1 cellular context compared by ENCODE assay signal in the genomic region with DNA sequence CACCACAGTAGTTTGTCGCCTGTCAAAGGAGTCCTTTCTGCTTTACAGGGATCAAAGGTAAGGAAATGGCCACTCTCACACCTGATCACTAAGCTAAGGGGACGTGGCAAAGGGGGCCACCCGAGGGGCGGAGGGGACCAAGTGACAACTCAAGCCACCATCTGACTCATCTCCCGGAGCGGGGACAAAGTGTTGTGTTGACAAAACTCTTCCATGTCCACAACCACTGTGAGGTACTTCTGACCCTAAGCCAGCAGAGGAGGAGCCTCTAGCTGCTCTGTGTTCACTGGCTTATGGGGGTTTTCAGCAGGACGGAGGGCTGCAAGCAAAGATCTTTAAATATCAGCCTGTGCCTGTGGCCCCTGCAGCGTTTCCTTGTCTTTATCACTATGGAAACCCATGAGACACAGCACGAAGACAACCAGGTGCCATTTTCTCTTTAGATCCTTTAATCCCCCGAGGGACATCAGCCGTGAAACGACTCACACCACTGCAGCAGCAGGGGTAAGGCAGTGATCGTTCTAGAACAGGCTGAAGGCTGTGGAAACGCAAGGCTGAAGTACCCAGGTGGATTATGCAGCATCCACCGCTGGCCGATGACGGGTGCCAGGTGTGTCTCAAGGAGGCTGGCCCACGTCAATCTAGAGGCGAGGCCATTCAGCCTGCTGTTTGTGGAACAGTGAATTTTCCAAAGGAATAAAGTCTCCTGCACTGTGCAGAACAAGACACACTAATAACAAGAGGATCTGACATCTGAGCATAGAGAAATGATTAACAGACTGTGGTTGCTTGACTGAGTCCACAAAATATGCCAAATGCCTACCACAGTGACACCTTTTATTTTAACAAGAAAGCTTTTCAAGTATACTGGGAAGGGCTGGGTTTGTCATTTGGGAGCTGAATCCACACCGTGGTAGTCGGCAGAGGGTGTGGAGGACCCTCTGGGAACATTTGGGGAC.
TF ChIP-seq lines count a peak whose summit lies in the region.

No MANE protein-coding gene starts in this region.

TF ChIP-seq in HepG2, 621 proteins besides CTCF, POLR2A, EP300 and RAD21 (continued from another document and continues in another):
- TF ChIP-seq, protein P1, sequence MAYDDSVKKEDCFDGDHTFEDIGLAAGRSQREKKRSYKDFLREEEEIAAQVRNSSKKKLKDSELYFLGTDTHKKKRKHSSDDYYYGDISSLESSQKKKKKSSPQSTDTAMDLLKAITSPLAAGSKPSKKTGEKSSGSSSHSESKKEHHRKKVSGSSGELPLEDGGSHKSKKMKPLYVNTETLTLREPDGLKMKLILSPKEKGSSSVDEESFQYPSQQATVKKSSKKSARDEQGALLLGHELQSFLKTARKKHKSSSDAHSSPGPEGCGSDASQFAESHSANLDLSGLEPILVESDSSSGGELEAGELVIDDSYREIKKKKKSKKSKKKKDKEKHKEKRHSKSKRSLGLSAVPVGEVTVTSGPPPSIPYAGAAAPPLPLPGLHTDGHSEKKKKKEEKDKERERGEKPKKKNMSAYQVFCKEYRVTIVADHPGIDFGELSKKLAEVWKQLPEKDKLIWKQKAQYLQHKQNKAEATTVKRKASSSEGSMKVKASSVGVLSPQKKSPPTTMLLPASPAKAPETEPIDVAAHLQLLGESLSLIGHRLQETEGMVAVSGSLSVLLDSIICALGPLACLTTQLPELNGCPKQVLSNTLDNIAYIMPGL (CRISPR knock-in tag; IDR thresholded peaks at IDR 0.05; ENCODE audit: borderline replicate concordance in 1 of 2, low read depth in 1 of 2), result 0 out of 4 replicates have a peak, but pooled peaks of 1 of the 2 experiments have one; percentile 28
- 0 out of 2 replicates have a peak, but pooled peaks have one; percentile 30 for TF ChIP-seq ZFP82 (CRISPR knock-in tag; IDR thresholded peaks at IDR 0.05; ENCODE audit: borderline replicate concordance)
- no peak for TF ChIP-seq ZBTB1 (CRISPR knock-in tag; IDR thresholded peaks at IDR 0.05; ENCODE audit: borderline replicate concordance)
- TF ChIP-seq, protein P2, sequence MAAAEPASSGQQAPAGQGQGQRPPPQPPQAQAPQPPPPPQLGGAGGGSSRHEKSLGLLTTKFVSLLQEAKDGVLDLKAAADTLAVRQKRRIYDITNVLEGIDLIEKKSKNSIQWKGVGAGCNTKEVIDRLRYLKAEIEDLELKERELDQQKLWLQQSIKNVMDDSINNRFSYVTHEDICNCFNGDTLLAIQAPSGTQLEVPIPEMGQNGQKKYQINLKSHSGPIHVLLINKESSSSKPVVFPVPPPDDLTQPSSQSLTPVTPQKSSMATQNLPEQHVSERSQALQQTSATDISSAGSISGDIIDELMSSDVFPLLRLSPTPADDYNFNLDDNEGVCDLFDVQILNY (CRISPR knock-in tag; conservative IDR thresholded peaks at IDR 0.05), result no peak
- TF ChIP-seq, protein P3, sequence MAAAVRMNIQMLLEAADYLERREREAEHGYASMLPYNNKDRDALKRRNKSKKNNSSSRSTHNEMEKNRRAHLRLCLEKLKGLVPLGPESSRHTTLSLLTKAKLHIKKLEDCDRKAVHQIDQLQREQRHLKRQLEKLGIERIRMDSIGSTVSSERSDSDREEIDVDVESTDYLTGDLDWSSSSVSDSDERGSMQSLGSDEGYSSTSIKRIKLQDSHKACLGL (CRISPR knock-in tag; IDR thresholded peaks at IDR 0.05), result no peak
- no peak for TF ChIP-seq ADNP (CRISPR knock-in tag; IDR thresholded peaks at IDR 0.05)
- TF ChIP-seq, protein P4, sequence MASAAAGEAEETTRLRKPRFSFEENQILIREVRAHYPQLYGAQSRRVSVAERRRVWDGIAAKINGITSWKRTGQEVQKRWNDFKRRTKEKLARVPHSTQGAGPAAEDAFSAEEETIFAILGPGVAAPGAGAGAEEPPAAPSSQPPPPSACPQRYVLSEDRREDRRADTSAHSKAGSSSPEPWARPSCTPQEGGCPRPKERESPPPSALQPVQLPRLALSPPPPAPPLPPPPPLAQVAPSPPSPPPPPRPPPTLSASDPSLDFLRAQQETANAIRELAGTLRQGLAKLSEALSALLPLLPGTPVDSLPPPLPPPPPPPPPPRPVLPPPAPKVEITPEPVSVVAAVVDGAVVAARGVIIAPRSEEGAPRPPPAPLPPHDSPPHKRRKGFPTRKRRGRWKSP (CRISPR knock-in tag; IDR thresholded peaks at IDR 0.05), result no peak
- TF ChIP-seq HNRNPLL (IDR thresholded peaks at IDR 0.05; ENCODE audit: low read depth, low read length, poor library complexity, severe bottlenecking), result no peak
- no peak for TF ChIP-seq ZNF251 (CRISPR knock-in tag; IDR thresholded peaks at IDR 0.05)
- TF ChIP-seq, protein P5, sequence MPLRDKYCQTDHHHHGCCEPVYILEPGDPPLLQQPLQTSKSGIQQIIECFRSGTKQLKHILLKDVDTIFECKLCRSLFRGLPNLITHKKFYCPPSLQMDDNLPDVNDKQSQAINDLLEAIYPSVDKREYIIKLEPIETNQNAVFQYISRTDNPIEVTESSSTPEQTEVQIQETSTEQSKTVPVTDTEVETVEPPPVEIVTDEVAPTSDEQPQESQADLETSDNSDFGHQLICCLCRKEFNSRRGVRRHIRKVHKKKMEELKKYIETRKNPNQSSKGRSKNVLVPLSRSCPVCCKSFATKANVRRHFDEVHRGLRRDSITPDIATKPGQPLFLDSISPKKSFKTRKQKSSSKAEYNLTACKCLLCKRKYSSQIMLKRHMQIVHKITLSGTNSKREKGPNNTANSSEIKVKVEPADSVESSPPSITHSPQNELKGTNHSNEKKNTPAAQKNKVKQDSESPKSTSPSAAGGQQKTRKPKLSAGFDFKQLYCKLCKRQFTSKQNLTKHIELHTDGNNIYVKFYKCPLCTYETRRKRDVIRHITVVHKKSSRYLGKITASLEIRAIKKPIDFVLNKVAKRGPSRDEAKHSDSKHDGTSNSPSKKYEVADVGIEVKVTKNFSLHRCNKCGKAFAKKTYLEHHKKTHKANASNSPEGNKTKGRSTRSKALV (CRISPR knock-in tag; IDR thresholded peaks at IDR 0.05), result no peak
- TF ChIP-seq TSC22D2 (CRISPR knock-in tag; IDR thresholded peaks at IDR 0.05; ENCODE audit: borderline replicate concordance), result no peak
- TF ChIP-seq ZNF879 (CRISPR knock-in tag; IDR thresholded peaks at IDR 0.05), result no peak
- TF ChIP-seq ZFAT (CRISPR knock-in tag; conservative IDR thresholded peaks at IDR 0.05), result no peak
- TF ChIP-seq ZBTB3 (CRISPR knock-in tag; IDR thresholded peaks at IDR 0.05; ENCODE audit: borderline replicate concordance, low read depth), result no peak
- TF ChIP-seq, protein P6, sequence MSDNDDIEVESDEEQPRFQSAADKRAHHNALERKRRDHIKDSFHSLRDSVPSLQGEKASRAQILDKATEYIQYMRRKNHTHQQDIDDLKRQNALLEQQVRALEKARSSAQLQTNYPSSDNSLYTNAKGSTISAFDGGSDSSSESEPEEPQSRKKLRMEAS (IDR thresholded peaks at IDR 0.05), result peak; percentile 44
- TF ChIP-seq EHMT2 (IDR thresholded peaks at IDR 0.05; ENCODE audit: borderline replicate concordance, low read depth, low read length), result peak; percentile 76; the same call in 1 of the 2 replicates
- no peak for TF ChIP-seq AGO1 (IDR thresholded peaks at IDR 0.05; ENCODE audit: low read depth, low read length, poor library complexity, severe bottlenecking)
- TF ChIP-seq HMGA1 (CRISPR knock-in tag; conservative IDR thresholded peaks at IDR 0.05), result no peak
- TF ChIP-seq HOXA3 (CRISPR knock-in tag; IDR thresholded peaks at IDR 0.05), result peak; percentile 53; the same call in 1 of the 2 replicates
- no peak for TF ChIP-seq ZNF33A (CRISPR knock-in tag; IDR thresholded peaks at IDR 0.05; ENCODE audit: borderline replicate concordance)
- no peak for TF ChIP-seq NCOA5 (CRISPR knock-in tag; IDR thresholded peaks at IDR 0.05)
- 0 out of 2 replicates have a peak, but pooled peaks have one; percentile 41 for TF ChIP-seq ZNF670 (CRISPR knock-in tag; IDR thresholded peaks at IDR 0.05; ENCODE audit: borderline replicate concordance)
- TF ChIP-seq GZF1 (CRISPR knock-in tag; IDR thresholded peaks at IDR 0.05), result no peak
- no peak for TF ChIP-seq CBX1 (IDR thresholded peaks at IDR 0.05; ENCODE audit: low read depth)
- TF ChIP-seq TARDBP (CRISPR knock-in tag; IDR thresholded peaks at IDR 0.05), result no peak
- TF ChIP-seq ZNF557 (CRISPR knock-in tag; IDR thresholded peaks at IDR 0.05), result no peak
- TF ChIP-seq, protein P7, sequence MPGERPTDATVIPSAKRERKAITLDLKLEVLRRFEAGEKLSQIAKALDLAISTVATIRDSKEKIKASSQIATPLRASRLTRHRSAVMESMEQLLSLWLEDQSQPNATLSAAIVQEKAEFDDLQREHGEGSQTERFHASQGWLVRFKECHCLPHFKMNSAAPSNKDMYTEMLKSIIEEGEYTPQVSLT (CRISPR knock-in tag; IDR thresholded peaks at IDR 0.05; ENCODE audit: borderline replicate concordance, low read depth), result no peak
- TF ChIP-seq ZFY (CRISPR knock-in tag; IDR thresholded peaks at IDR 0.05), result no peak
- TF ChIP-seq ERF (CRISPR knock-in tag; IDR thresholded peaks at IDR 0.05), result peak; percentile 50; the same call in 1 of the 2 replicates
- TF ChIP-seq U2AF2 (IDR thresholded peaks at IDR 0.05; ENCODE audit: low read depth, low read length), result no peak
- no peak for TF ChIP-seq ZNF207 (IDR thresholded peaks at IDR 0.05; ENCODE audit: borderline replicate concordance)
- TF ChIP-seq JUN (CRISPR knock-in tag; IDR thresholded peaks at IDR 0.05), result peak; percentile 68; the same call in 1 of the 2 replicates
- no peak for TF ChIP-seq ZNF562 (CRISPR knock-in tag; IDR thresholded peaks at IDR 0.05; ENCODE audit: borderline replicate concordance)
- no peak for TF ChIP-seq ZNF589 (CRISPR knock-in tag; conservative IDR thresholded peaks at IDR 0.05)
- no peak for TF ChIP-seq RELA (CRISPR knock-in tag; IDR thresholded peaks at IDR 0.05)
- TF ChIP-seq PLRG1 (conservative IDR thresholded peaks at IDR 0.05), result no peak
- TF ChIP-seq SMAD1 (CRISPR knock-in tag; IDR thresholded peaks at IDR 0.05; ENCODE audit: borderline replicate concordance, low read depth), result peak; percentile 42; the same call in 1 of the 2 replicates
- no peak for TF ChIP-seq ZNF335 (CRISPR knock-in tag; IDR thresholded peaks at IDR 0.05)
- TF ChIP-seq ZNF746 (CRISPR knock-in tag; IDR thresholded peaks at IDR 0.05), result no peak
- peak; percentile 34 for TF ChIP-seq KDM2A (CRISPR knock-in tag; IDR thresholded peaks at IDR 0.05; ENCODE audit: borderline replicate concordance, low read depth)
- no peak for TF ChIP-seq ISL2 (CRISPR knock-in tag; IDR thresholded peaks at IDR 0.05)
- 0 out of 2 replicates have a peak, but pooled peaks have one; percentile 19 for TF ChIP-seq MIER3 (CRISPR knock-in tag; IDR thresholded peaks at IDR 0.05; ENCODE audit: borderline replicate concordance)
- no peak for TF ChIP-seq MED13 (CRISPR knock-in tag; IDR thresholded peaks at IDR 0.05)
- no peak for TF ChIP-seq FOXM1 (CRISPR knock-in tag; IDR thresholded peaks at IDR 0.05)
- TF ChIP-seq KAT2B (IDR thresholded peaks at IDR 0.05; ENCODE audit: borderline replicate concordance, low read depth, low read length), result no peak
- no peak for TF ChIP-seq ZNF326 (CRISPR knock-in tag; IDR thresholded peaks at IDR 0.05; ENCODE audit: borderline replicate concordance)
- no peak for TF ChIP-seq ATM (IDR thresholded peaks at IDR 0.05; ENCODE audit: borderline replicate concordance)
- TF ChIP-seq ZNF333 (CRISPR knock-in tag; IDR thresholded peaks at IDR 0.05; ENCODE audit: borderline replicate concordance), result no peak
- no peak; the same call in 1 of the 2 replicates for TF ChIP-seq POLR2AphosphoS5 (IDR thresholded peaks at IDR 0.05; ENCODE audit: low read depth, low read length)
- TF ChIP-seq, protein P8, sequence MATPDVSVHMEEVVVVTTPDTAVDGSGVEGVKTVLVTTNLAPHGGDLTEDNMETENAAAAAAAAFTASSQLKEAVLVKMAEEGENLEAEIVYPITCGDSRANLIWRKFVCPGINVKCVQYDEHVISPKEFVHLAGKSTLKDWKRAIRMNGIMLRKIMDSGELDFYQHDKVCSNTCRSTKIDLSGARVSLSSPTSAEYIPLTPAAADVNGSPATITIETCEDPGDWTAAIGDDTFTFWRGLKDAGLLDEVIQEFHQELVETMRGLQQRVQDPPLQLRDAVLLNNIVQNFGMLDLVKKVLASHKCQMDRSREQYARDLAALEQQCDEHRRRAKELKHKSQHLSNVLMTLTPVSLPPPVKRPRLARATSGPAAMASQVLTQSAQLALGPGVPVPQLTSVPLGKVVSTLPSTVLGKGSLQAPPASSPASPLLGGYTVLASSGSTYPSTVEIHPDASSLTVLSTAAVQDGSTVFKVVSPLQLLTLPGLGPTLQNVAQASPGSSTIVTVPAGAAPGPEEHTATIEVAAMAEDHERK (CRISPR knock-in tag; IDR thresholded peaks at IDR 0.05; ENCODE audit: low read depth), result no peak
- peak; percentile 52 for TF ChIP-seq ZNF547 (CRISPR knock-in tag; IDR thresholded peaks at IDR 0.05)
- TF ChIP-seq ZBTB38 (CRISPR knock-in tag; IDR thresholded peaks at IDR 0.05), result no peak
- 0 out of 2 replicates have a peak, but pooled peaks have one; percentile 15 for TF ChIP-seq ZNF768 (CRISPR knock-in tag; IDR thresholded peaks at IDR 0.05)
- no peak for TF ChIP-seq GTF2F1 (IDR thresholded peaks at IDR 0.05; ENCODE audit: low read length)
- TF ChIP-seq ZSCAN29 (CRISPR knock-in tag; conservative IDR thresholded peaks at IDR 0.05), result no peak
- no peak for TF ChIP-seq NBN (conservative IDR thresholded peaks at IDR 0.05)
- 0 out of 2 replicates have a peak, but pooled peaks have one; percentile 15 for TF ChIP-seq HMG20A (CRISPR knock-in tag; IDR thresholded peaks at IDR 0.05; ENCODE audit: borderline replicate concordance)
- no peak for TF ChIP-seq MED8 (CRISPR knock-in tag; IDR thresholded peaks at IDR 0.05; ENCODE audit: insufficient replicate concordance)
- TF ChIP-seq, protein P9, sequence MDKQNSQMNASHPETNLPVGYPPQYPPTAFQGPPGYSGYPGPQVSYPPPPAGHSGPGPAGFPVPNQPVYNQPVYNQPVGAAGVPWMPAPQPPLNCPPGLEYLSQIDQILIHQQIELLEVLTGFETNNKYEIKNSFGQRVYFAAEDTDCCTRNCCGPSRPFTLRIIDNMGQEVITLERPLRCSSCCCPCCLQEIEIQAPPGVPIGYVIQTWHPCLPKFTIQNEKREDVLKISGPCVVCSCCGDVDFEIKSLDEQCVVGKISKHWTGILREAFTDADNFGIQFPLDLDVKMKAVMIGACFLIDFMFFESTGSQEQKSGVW (CRISPR knock-in tag; IDR thresholded peaks at IDR 0.05; ENCODE audit: borderline replicate concordance), result no peak
- TF ChIP-seq, protein P10, sequence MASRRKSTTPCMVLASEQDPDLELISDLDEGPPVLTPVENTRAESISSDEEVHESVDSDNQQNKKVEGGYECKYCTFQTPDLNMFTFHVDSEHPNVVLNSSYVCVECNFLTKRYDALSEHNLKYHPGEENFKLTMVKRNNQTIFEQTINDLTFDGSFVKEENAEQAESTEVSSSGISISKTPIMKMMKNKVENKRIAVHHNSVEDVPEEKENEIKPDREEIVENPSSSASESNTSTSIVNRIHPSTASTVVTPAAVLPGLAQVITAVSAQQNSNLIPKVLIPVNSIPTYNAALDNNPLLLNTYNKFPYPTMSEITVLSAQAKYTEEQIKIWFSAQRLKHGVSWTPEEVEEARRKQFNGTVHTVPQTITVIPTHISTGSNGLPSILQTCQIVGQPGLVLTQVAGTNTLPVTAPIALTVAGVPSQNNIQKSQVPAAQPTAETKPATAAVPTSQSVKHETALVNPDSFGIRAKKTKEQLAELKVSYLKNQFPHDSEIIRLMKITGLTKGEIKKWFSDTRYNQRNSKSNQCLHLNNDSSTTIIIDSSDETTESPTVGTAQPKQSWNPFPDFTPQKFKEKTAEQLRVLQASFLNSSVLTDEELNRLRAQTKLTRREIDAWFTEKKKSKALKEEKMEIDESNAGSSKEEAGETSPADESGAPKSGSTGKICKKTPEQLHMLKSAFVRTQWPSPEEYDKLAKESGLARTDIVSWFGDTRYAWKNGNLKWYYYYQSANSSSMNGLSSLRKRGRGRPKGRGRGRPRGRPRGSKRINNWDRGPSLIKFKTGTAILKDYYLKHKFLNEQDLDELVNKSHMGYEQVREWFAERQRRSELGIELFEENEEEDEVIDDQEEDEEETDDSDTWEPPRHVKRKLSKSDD (CRISPR knock-in tag; IDR thresholded peaks at IDR 0.05; ENCODE audit: low read depth), result no peak
